ENCODE assay signal across 18 cellular contexts in genomic region chr3:188319569-188319968, GRCh38.
A peak's percentile ranks its signal among the peaks of the same experiment; 100 is the strongest.
DNase-seq lines count a peak whose midpoint lies in the region; ATAC-seq and TF ChIP-seq lines count a peak whose summit lies in the region.
"Had no signal": no experiment of that assay in that cellular context is flagged by ENCODE, and none has a peak within 500 bp of the region (broad histone marks: within the 10 kb centered on the region; RNA-seq: fewer than 3 reads in every experiment).

No MANE protein-coding gene starts in this region.

- POLR2A ChIA-PET in activated CD8-positive, alpha-beta T cell treated with anti-CD3 and anti-CD28 coated beads for 36 hours (lab: Charles Lee) = no interaction called here

- intact Hi-C loops in activated CD8-positive, alpha-beta T cell treated with anti-CD3 and anti-CD28 coated beads for 36 hours (cut with micrococcal nuclease) = no loop called here

- H3K4me1 Mint-ChIP-seq in activated CD8-positive, alpha-beta T cell treated with anti-CD3 and anti-CD28 coated beads for 36 hours (ENCODE audit: low read depth) = peaks cover 53% of the 10 kb centered on the region

- no peak overlapping the region for H3K4me3 Mint-ChIP-seq in activated CD8-positive, alpha-beta T cell treated with anti-CD3 and anti-CD28 coated beads for 36 hours
- H3K4me3 Mint-ChIP-seq: activated CD8-positive, alpha-beta memory T cell treated with anti-CD3 and anti-CD28 coated beads, Interleukin-2, amount 10 ng/mL, durations not matched to agents 7 days and 5 days; mesothelial cell of epicardium; neural crest cell had no signal

- no peak overlapping the region for H3K27ac ChIP-seq in foreskin keratinocyte

- H3K9me3 Mint-ChIP-seq in activated CD8-positive, alpha-beta T cell treated with anti-CD3 and anti-CD28 coated beads for 36 hours = peaks cover 5% of the 10 kb centered on the region

- CTCF ChIA-PET in activated CD8-positive, alpha-beta T cell treated with anti-CD3 and anti-CD28 coated beads for 36 hours (lab: Charles Lee) = no interaction called here

- H3K27ac Mint-ChIP-seq in activated CD8-positive, alpha-beta T cell treated with anti-CD3 and anti-CD28 coated beads for 36 hours = no peak overlapping the region
- H3K27ac Mint-ChIP-seq: activated CD8-positive, alpha-beta memory T cell treated with anti-CD3 and anti-CD28 coated beads, Interleukin-2, amount 10 ng/mL, durations not matched to agents 7 days and 5 days; mesothelial cell of epicardium had no signal

- peaks cover 20% of the 10 kb centered on the region for H3K4me1 ChIP-seq in foreskin keratinocyte

- H3K36me3 Mint-ChIP-seq in activated CD8-positive, alpha-beta T cell treated with anti-CD3 and anti-CD28 coated beads for 36 hours (ENCODE audit: low read depth) = peaks cover 12% of the 10 kb centered on the region

- TF ChIP-seq CTCF in foreskin keratinocyte (conservative IDR thresholded peaks at IDR 0.05) = no peak
- TF ChIP-seq CTCF in activated CD8-positive, alpha-beta T cell treated with anti-CD3 and anti-CD28 coated beads for 36 hours (IDR thresholded peaks at IDR 0.05) = no peak

- no peaks in the 10 kb centered on the region for H3K27me3 Mint-ChIP-seq in activated CD8-positive, alpha-beta T cell treated with anti-CD3 and anti-CD28 coated beads for 36 hours

- peak; percentile 86 for DNase-seq in ELR (ENCODE audit: low read depth)
- DNase-seq in LHCN-M2 (ENCODE audit: low read depth) = peak; percentile 50
- peak; percentile 34 for DNase-seq in amniotic epithelial cell (ENCODE audit: low read depth)
- DNase-seq in foreskin keratinocyte = peak; percentile 32 to 54
- no peak for DNase-seq in NCI-H1436 (lab: John Stamatoyannopoulos, UW)
- DNase-seq in D341Med (ENCODE audit: low spot score) = no peak
- DNase-seq in activated CD8-positive, alpha-beta T cell treated with anti-CD3 and anti-CD28 coated beads for 36 hours = no peak
- DNase-seq: activated CD8-positive, alpha-beta memory T cell treated with anti-CD3 and anti-CD28 coated beads, Interleukin-2, amount 10 ng/mL, durations not matched to agents 7 days and 5 days; effector memory CD4-positive, alpha-beta T cell; Kasumi-1; kidney glomerular epithelial cell; NCI-H146; SIG-M5; T-helper 9 cell had no signal

- no peaks in the 10 kb centered on the region for H3K27me3 ChIP-seq in foreskin keratinocyte

- ATAC-seq in foreskin keratinocyte (peak; percentile 43), HG03432 (IDR thresholded peaks at IDR 0.05; ENCODE audit: unreplicated experiment) (no peak)
- ATAC-seq in activated CD8-positive, alpha-beta T cell treated with anti-CD3 and anti-CD28 coated beads for 36 hours = no peak
- ATAC-seq: activated CD4-positive, CD25-positive, alpha-beta regulatory T cell treated with anti-CD3 and anti-CD28 coated beads, Interleukin-2, amount 50 U/mL, for 24 hours; activated CD8-positive, alpha-beta memory T cell treated with anti-CD3 and anti-CD28 coated beads, Interleukin-2, amount 10 ng/mL, durations not matched to agents 7 days and 5 days had no signal

Comparison
In these comparisons a context has a peak if more than half of its experiments do, and no peak if none do; other contexts are left out.
1. DNase-seq: peak in ELR (single experiment), LHCN-M2 (single experiment), amniotic epithelial cell (single experiment) and foreskin keratinocyte (2 of 2); none in NCI-H1436 (single experiment), D341Med (single experiment) and activated CD8-positive, alpha-beta T cell treated with anti-CD3 and anti-CD28 coated beads for 36 hours (single experiment).